ENCODE assay signal across 30 cellular contexts in genomic region chr6:38813026-38813425, GRCh38.
"Had no signal": no experiment of that assay in that cellular context is flagged by ENCODE, and none has a peak within 500 bp of the region (broad histone marks: within the 10 kb centered on the region; RNA-seq: fewer than 3 reads in every experiment).

No MANE protein-coding gene starts in this region.

- H3K4me3 ChIP-seq: MG63 had no signal

- H3K36me3 ChIP-seq: MG63 had no signal

- ATAC-seq: activated naive CD4-positive, alpha-beta T cell treated with anti-CD3 and anti-CD28 coated beads, Interleukin-2, amount 50 U/mL, for 72 hours; activated T-cell treated with anti-CD3 and anti-CD28 coated beads, Interleukin-2, amount 50 U/mL, for 4 hours had no signal

- H3K36me3 Mint-ChIP-seq: activated CD4-positive, alpha-beta memory T cell treated with anti-CD3 and anti-CD28 coated beads for 36 hours; activated naive CD4-positive, alpha-beta T cell treated with anti-CD3 and anti-CD28 coated beads, Interleukin-2, amount 50 U/mL, for 72 hours; brain had no signal

- H3K4me1 Mint-ChIP-seq: brain had no signal

- H3K9me3 ChIP-seq: MG63 had no signal

- H3K9me3 Mint-ChIP-seq: activated CD4-positive, alpha-beta memory T cell treated with anti-CD3 and anti-CD28 coated beads for 36 hours; activated naive CD4-positive, alpha-beta T cell treated with anti-CD3 and anti-CD28 coated beads, Interleukin-2, amount 50 U/mL, for 72 hours; activated T-cell treated with anti-CD3 and anti-CD28 coated beads, Interleukin-2, amount 50 U/mL, for 4 hours; activated T-helper 1 cell treated with anti-CD3 and anti-CD28 coated beads, Interleukin-12 subunit alpha, Interleukin-12 subunit beta, Interleukin-2, Interleukin-4 antibody, amounts not matched to agents 30 ng/mL and 10 ng/mL and 1 ng/mL, durations not matched to agents 14 hours and 24 hours and 36 hours had no signal

- H3K4me3 Mint-ChIP-seq: activated CD4-positive, alpha-beta memory T cell treated with anti-CD3 and anti-CD28 coated beads for 36 hours; activated naive CD4-positive, alpha-beta T cell treated with anti-CD3 and anti-CD28 coated beads for 36 hours; activated T-cell treated with anti-CD3 and anti-CD28 coated beads, Interleukin-2, amount 50 U/mL, for 4 hours; activated T-helper 1 cell treated with anti-CD3 and anti-CD28 coated beads, Interleukin-12 subunit alpha, Interleukin-12 subunit beta, Interleukin-2, Interleukin-4 antibody, amounts not matched to agents 30 ng/mL and 10 ng/mL and 1 ng/mL, durations not matched to agents 14 hours and 24 hours and 36 hours; brain had no signal

- H3K27ac Mint-ChIP-seq: activated CD4-positive, alpha-beta memory T cell treated with anti-CD3 and anti-CD28 coated beads for 36 hours; activated naive CD4-positive, alpha-beta T cell treated with anti-CD3 and anti-CD28 coated beads for 36 hours; activated naive CD4-positive, alpha-beta T cell treated with anti-CD3 and anti-CD28 coated beads, Interleukin-2, amount 50 U/mL, for 72 hours; activated T-helper 1 cell treated with anti-CD3 and anti-CD28 coated beads, Interleukin-12 subunit alpha, Interleukin-12 subunit beta, Interleukin-2, Interleukin-4 antibody, amounts not matched to agents 30 ng/mL and 10 ng/mL and 1 ng/mL, durations not matched to agents 14 hours and 24 hours and 36 hours; brain had no signal

- DNase-seq: activated CD4-positive, alpha-beta memory T cell treated with anti-CD3 and anti-CD28 coated beads for 36 hours; activated CD4-positive, alpha-beta T cell treated with anti-CD3 and anti-CD28 coated beads for 4 hours; activated CD4-positive, alpha-beta T cell treated with anti-CD3 and anti-CD28 coated beads, Interleukin-2, amount 50 U/mL, for 1 hour; activated CD8-positive, alpha-beta memory T cell treated with anti-CD3 and anti-CD28 coated beads, Interleukin-2, amount 50 U/mL, for 4 hours; activated gamma-delta T cell treated with Interleukin-2 at 50 U/mL for 16 hours; activated naive CD4-positive, alpha-beta T cell treated with anti-CD3 and anti-CD28 coated beads for 36 hours; activated T-cell treated with anti-CD3 and anti-CD28 coated beads for 4 hours; activated T-cell treated with anti-CD3 and anti-CD28 coated beads, Interleukin-2, amount 50 U/mL, for 4 hours; anterior cingulate cortex; caudate nucleus; cerebellar nuclear complex; Karpas-422; NCI-H1048; NCI-H1105 treated with DMSO at 0.1 percent for 48 hours; NCI-H1436; NCI-H1694; NCI-H2029; NCI-H2171 treated with DMSO at 0.1 percent for 48 hours; NCI-H2227 treated with DMSO at 0.1 percent for 48 hours; NCI-H446; NCI-H524; Right ventricle myocardium superior; SW 1271; T-helper 1 cell; T-helper 2 cell; T-helper 9 cell had no signal
